24 cellular contexts compared by ENCODE assay signal in genomic region chr10:43294892-43295291, GRCh38. TPM values are rescaled to one million over a fixed set of nuclear protein-coding genes. Genes with fewer than 3 reads are reported as not detected.
DNase-seq lines count a peak whose midpoint lies in the region; ATAC-seq and TF ChIP-seq lines count a peak whose summit lies in the region.
"Had no signal": no experiment of that assay in that cellular context is flagged by ENCODE, and none has a peak within 500 bp of the region (broad histone marks: within the 10 kb centered on the region; RNA-seq: fewer than 3 reads in every experiment).

No MANE protein-coding gene starts in this region.

- no peak overlapping the region for H3K27ac ChIP-seq in SJCRH30
- H3K27ac ChIP-seq: ovary, PC-9 had no signal

- DNase-seq in activated naive CD4-positive, alpha-beta T cell treated with anti-CD3 and anti-CD28 coated beads, Interleukin-2, amount 10 ng/mL, durations not matched to agents 7 days and 5 days = no peak
- no peak for DNase-seq in activated naive CD4-positive, alpha-beta T cell treated with anti-CD3 and anti-CD28 coated beads, Interleukin-2, amount 50 U/mL, for 16 hours
- no peak for DNase-seq in Caco-2
- no peak for DNase-seq in activated T-helper 1 cell treated with anti-CD3 and anti-CD28 coated beads, Interleukin-12 subunit alpha, Interleukin-12 subunit beta, Interleukin-2, Interleukin-4 antibody, amounts not matched to agents 30 ng/mL and 10 ng/mL and 1 ng/mL, durations not matched to agents 14 hours and 24 hours and 36 hours (ENCODE audit: low spot score)
- no peak for DNase-seq in stimulated activated effector memory CD8-positive, alpha-beta T cell treated with anti-CD3 and anti-CD28 coated beads, Interleukin-12 subunit alpha, Interleukin-12 subunit beta, amount 100 ng/mL, for 72 hours (ENCODE audit: low spot score in 2 of 2)
- no peak for DNase-seq in SJCRH30
- DNase-seq: C1 segment of cervical spinal cord, caudate nucleus, endodermal cell, GOT3, HFFc6, Kasumi-1, left colon, NCI-H1417 treated with DMSO at 0.1 percent for 48 hours, NCI-H2029 treated with DMSO at 0.1 percent for 48 hours, NCI-H524 treated with DMSO at 0.1 percent for 48 hours, ovary, PC-9 had no signal

- no peak for ATAC-seq in stimulated activated effector memory CD8-positive, alpha-beta T cell treated with anti-CD3 and anti-CD28 coated beads, Interleukin-12 subunit alpha, Interleukin-12 subunit beta, amount 100 ng/mL, for 72 hours
- ATAC-seq in GM18873 (IDR thresholded peaks at IDR 0.05; ENCODE audit: low FRiP score, unreplicated experiment) (no peak), GM21737 (IDR thresholded peaks at IDR 0.05; ENCODE audit: unreplicated experiment) (no peak)
- ATAC-seq: left colon, WTC11 had no signal

- peak overlapping the region; percentile 88 for H3K27ac Mint-ChIP-seq in activated naive CD4-positive, alpha-beta T cell treated with anti-CD3 and anti-CD28 coated beads, Interleukin-2, amount 10 ng/mL, durations not matched to agents 7 days and 5 days
- peak overlapping the region; percentile 27 for H3K27ac Mint-ChIP-seq in Caco-2 (ENCODE audit: unreplicated experiment)
- H3K27ac Mint-ChIP-seq in activated T-helper 1 cell treated with anti-CD3 and anti-CD28 coated beads, Interleukin-12 subunit alpha, Interleukin-12 subunit beta, Interleukin-2, Interleukin-4 antibody, amounts not matched to agents 30 ng/mL and 10 ng/mL and 1 ng/mL, durations not matched to agents 14 hours and 24 hours and 36 hours = peak overlapping the region; percentile 21
- peak overlapping the region; percentile 92 for H3K27ac Mint-ChIP-seq in stimulated activated effector memory CD8-positive, alpha-beta T cell treated with anti-CD3 and anti-CD28 coated beads, Interleukin-12 subunit alpha, Interleukin-12 subunit beta, amount 100 ng/mL, for 72 hours
- H3K27ac Mint-ChIP-seq: endodermal cell, HFFc6, WTC11 had no signal

- H3K9me3 Mint-ChIP-seq in activated naive CD4-positive, alpha-beta T cell treated with anti-CD3 and anti-CD28 coated beads, Interleukin-2, amount 10 ng/mL, durations not matched to agents 7 days and 5 days = peaks cover 26% of the 10 kb centered on the region
- H3K9me3 Mint-ChIP-seq in Caco-2 (ENCODE audit: unreplicated experiment) = peaks cover 10% of the 10 kb centered on the region
- H3K9me3 Mint-ChIP-seq in activated T-helper 1 cell treated with anti-CD3 and anti-CD28 coated beads, Interleukin-12 subunit alpha, Interleukin-12 subunit beta, Interleukin-2, Interleukin-4 antibody, amounts not matched to agents 30 ng/mL and 10 ng/mL and 1 ng/mL, durations not matched to agents 14 hours and 24 hours and 36 hours = peaks cover 16% of the 10 kb centered on the region
- no peaks in the 10 kb centered on the region for H3K9me3 Mint-ChIP-seq in stimulated activated effector memory CD8-positive, alpha-beta T cell treated with anti-CD3 and anti-CD28 coated beads, Interleukin-12 subunit alpha, Interleukin-12 subunit beta, amount 100 ng/mL, for 72 hours
- H3K9me3 Mint-ChIP-seq: WTC11 had no signal

- H3K36me3 Mint-ChIP-seq in activated naive CD4-positive, alpha-beta T cell treated with anti-CD3 and anti-CD28 coated beads, Interleukin-2, amount 10 ng/mL, durations not matched to agents 7 days and 5 days = peaks cover 28% of the 10 kb centered on the region
- H3K36me3 Mint-ChIP-seq in Caco-2 (ENCODE audit: insufficient read depth, unreplicated experiment) = no peaks in the 10 kb centered on the region
- H3K36me3 Mint-ChIP-seq in activated T-helper 1 cell treated with anti-CD3 and anti-CD28 coated beads, Interleukin-12 subunit alpha, Interleukin-12 subunit beta, Interleukin-2, Interleukin-4 antibody, amounts not matched to agents 30 ng/mL and 10 ng/mL and 1 ng/mL, durations not matched to agents 14 hours and 24 hours and 36 hours (ENCODE audit: low read depth) = peaks cover 15% of the 10 kb centered on the region
- H3K36me3 Mint-ChIP-seq in stimulated activated effector memory CD8-positive, alpha-beta T cell treated with anti-CD3 and anti-CD28 coated beads, Interleukin-12 subunit alpha, Interleukin-12 subunit beta, amount 100 ng/mL, for 72 hours = no peaks in the 10 kb centered on the region
- H3K36me3 Mint-ChIP-seq: immature natural killer cell, WTC11 had no signal

- H3K9me3 ChIP-seq in Caco-2 (no peaks in the 10 kb centered on the region; the same call in 1 of the 2 replicates), SJCRH30 (replicated peaks) (no peaks in the 10 kb centered on the region)
- H3K9me3 ChIP-seq: mucosa of descending colon, ovary had no signal

- H3K4me3 ChIP-seq in Caco-2 (ENCODE audit: low read depth, low read length) (no peak overlapping the region), SJCRH30 (no peak overlapping the region)
- H3K4me3 ChIP-seq: mucosa of descending colon, ovary, PC-9 had no signal

- peaks cover 19% of the 10 kb centered on the region for H3K27me3 Mint-ChIP-seq in activated naive CD4-positive, alpha-beta T cell treated with anti-CD3 and anti-CD28 coated beads, Interleukin-2, amount 10 ng/mL, durations not matched to agents 7 days and 5 days
- H3K27me3 Mint-ChIP-seq in Caco-2 (ENCODE audit: insufficient read depth, unreplicated experiment) = peaks cover 2% of the 10 kb centered on the region
- peaks cover 6% of the 10 kb centered on the region for H3K27me3 Mint-ChIP-seq in activated T-helper 1 cell treated with anti-CD3 and anti-CD28 coated beads, Interleukin-12 subunit alpha, Interleukin-12 subunit beta, Interleukin-2, Interleukin-4 antibody, amounts not matched to agents 30 ng/mL and 10 ng/mL and 1 ng/mL, durations not matched to agents 14 hours and 24 hours and 36 hours (ENCODE audit: insufficient read depth)

- intact Hi-C loops in Caco-2 (cut with micrococcal nuclease; ENCODE audit: unreplicated experiment) = no loop called here
- intact Hi-C loops in activated T-helper 1 cell treated with anti-CD3 and anti-CD28 coated beads, Interleukin-12 subunit alpha, Interleukin-12 subunit beta, Interleukin-2, Interleukin-4 antibody, amounts not matched to agents 30 ng/mL and 10 ng/mL and 1 ng/mL, durations not matched to agents 14 hours and 24 hours and 36 hours (cut with micrococcal nuclease) = loop anchor here (5.0 kb wide), 2 partner anchors 102 to 173 kb away; no protein-coding TSS in a partner anchor

- H3K27me3 ChIP-seq in Caco-2 (replicated peaks; ENCODE audit: control insufficient read depth, insufficient read depth, low read length) (no peaks in the 10 kb centered on the region), SJCRH30 (no peaks in the 10 kb centered on the region)
- H3K27me3 ChIP-seq: ovary had no signal

- H3K36me3 ChIP-seq in Caco-2 (ENCODE audit: control insufficient read depth, insufficient read depth, low read length) (no peaks in the 10 kb centered on the region), SJCRH30 (no peaks in the 10 kb centered on the region)
- H3K36me3 ChIP-seq: ovary had no signal

- peak overlapping the region; percentile 24 for H3K4me3 Mint-ChIP-seq in activated naive CD4-positive, alpha-beta T cell treated with anti-CD3 and anti-CD28 coated beads, Interleukin-2, amount 10 ng/mL, durations not matched to agents 7 days and 5 days
- H3K4me3 Mint-ChIP-seq in Caco-2 (ENCODE audit: unreplicated experiment) = no peak overlapping the region
- no peak overlapping the region for H3K4me3 Mint-ChIP-seq in activated T-helper 1 cell treated with anti-CD3 and anti-CD28 coated beads, Interleukin-12 subunit alpha, Interleukin-12 subunit beta, Interleukin-2, Interleukin-4 antibody, amounts not matched to agents 30 ng/mL and 10 ng/mL and 1 ng/mL, durations not matched to agents 14 hours and 24 hours and 36 hours
- H3K4me3 Mint-ChIP-seq in stimulated activated effector memory CD8-positive, alpha-beta T cell treated with anti-CD3 and anti-CD28 coated beads, Interleukin-12 subunit alpha, Interleukin-12 subunit beta, amount 100 ng/mL, for 72 hours = peak overlapping the region; percentile 21
- H3K4me3 Mint-ChIP-seq: endodermal cell, HFFc6, WTC11 had no signal

- TF ChIP-seq CTCF in Caco-2 (IDR thresholded peaks at IDR 0.05; ENCODE audit: insufficient read depth in 1 of 2, low read depth in 1 of 2, low read length in 1 of 2, severe bottlenecking in 1 of 2, unreplicated experiment in 1 of 2) = no peak

- POLR2A ChIA-PET in Caco-2 (lab: Charles Lee) = interaction anchor here (0.6 kb wide), 1 partner anchor 153 kb away, joined by 5 read pairs; no protein-coding TSS in a partner anchor

- no TSS peak for BruUV-seq in Caco-2 (replicated peaks; lab: Mats Ljungman, UMichigan)

- CTCF ChIA-PET in activated naive CD4-positive, alpha-beta T cell treated with anti-CD3 and anti-CD28 coated beads, Interleukin-2, amount 10 ng/mL, durations not matched to agents 7 days and 5 days (lab: Charles Lee) = interaction anchor here (1.9 to 6.9 kb wide), 2 partner anchors 17 to 55 kb away, joined by 5 to 121 read pairs; no protein-coding TSS in a partner anchor
- CTCF ChIA-PET in Caco-2 (lab: Charles Lee) = interaction anchor here (0.5 to 1.3 kb wide), 3 partner anchors 10 to 118 kb away, joined by 3 to 5 read pairs (median 3); no protein-coding TSS in a partner anchor

- peaks cover 81% of the 10 kb centered on the region for H3K4me1 Mint-ChIP-seq in activated naive CD4-positive, alpha-beta T cell treated with anti-CD3 and anti-CD28 coated beads, Interleukin-2, amount 10 ng/mL, durations not matched to agents 7 days and 5 days
- H3K4me1 Mint-ChIP-seq in Caco-2 (ENCODE audit: low read depth, unreplicated experiment) = no peaks in the 10 kb centered on the region
- peaks cover 85% of the 10 kb centered on the region for H3K4me1 Mint-ChIP-seq in activated T-helper 1 cell treated with anti-CD3 and anti-CD28 coated beads, Interleukin-12 subunit alpha, Interleukin-12 subunit beta, Interleukin-2, Interleukin-4 antibody, amounts not matched to agents 30 ng/mL and 10 ng/mL and 1 ng/mL, durations not matched to agents 14 hours and 24 hours and 36 hours (ENCODE audit: low read depth)
- peaks cover 54% of the 10 kb centered on the region for H3K4me1 Mint-ChIP-seq in stimulated activated effector memory CD8-positive, alpha-beta T cell treated with anti-CD3 and anti-CD28 coated beads, Interleukin-12 subunit alpha, Interleukin-12 subunit beta, amount 100 ng/mL, for 72 hours
- H3K4me1 Mint-ChIP-seq: endodermal cell had no signal

- H3K4me1 ChIP-seq in Caco-2 = 0 out of 2 replicates have a peak, but pooled peaks cover 4% of the 10 kb centered on the region
- H3K4me1 ChIP-seq in SJCRH30 = peaks cover 7% of the 10 kb centered on the region; the same call in 1 of the 2 replicates

RNA-seq across cellular contexts. Expression of gene RASGEF1A, which starts 28.0 kb away (rescaled TPM):
- 0.57 and 0.65 TPM in 2 replicates for total RNA-seq in Caco-2 (2022)
- total RNA-seq in activated T-helper 1 cell treated with anti-CD3 and anti-CD28 coated beads, Interleukin-12 subunit alpha, Interleukin-12 subunit beta, Interleukin-2, Interleukin-4 antibody, amounts not matched to agents 30 ng/mL and 10 ng/mL and 1 ng/mL, durations not matched to agents 14 hours and 24 hours and 36 hours = 0.78 and 2.0 TPM in 2 replicates
- total RNA-seq in SJCRH30 (2014; rRNA removed; shearing (Covaris generic)) = not detected in 2 replicates
- total RNA-seq: Daoy, HFFc6 had no signal

Comparison
In these comparisons a context has a peak if more than half of its experiments do, and no peak if none do; other contexts are left out.
1. H3K27ac Mint-ChIP-seq: peak in every context shown above with its lines; median percentile 92 in stimulated activated effector memory CD8-positive, alpha-beta T cell treated with anti-CD3 and anti-CD28 coated beads, Interleukin-12 subunit alpha, Interleukin-12 subunit beta, amount 100 ng/mL, for 72 hours; 88 in activated naive CD4-positive, alpha-beta T cell treated with anti-CD3 and anti-CD28 coated beads, Interleukin-2, amount 10 ng/mL, durations not matched to agents 7 days and 5 days; 27 in Caco-2; 21 in activated T-helper 1 cell treated with anti-CD3 and anti-CD28 coated beads, Interleukin-12 subunit alpha, Interleukin-12 subunit beta, Interleukin-2, Interleukin-4 antibody, amounts not matched to agents 30 ng/mL and 10 ng/mL and 1 ng/mL, durations not matched to agents 14 hours and 24 hours and 36 hours.
2. H3K4me3 Mint-ChIP-seq: peak in activated naive CD4-positive, alpha-beta T cell treated with anti-CD3 and anti-CD28 coated beads, Interleukin-2, amount 10 ng/mL, durations not matched to agents 7 days and 5 days (single experiment) and stimulated activated effector memory CD8-positive, alpha-beta T cell treated with anti-CD3 and anti-CD28 coated beads, Interleukin-12 subunit alpha, Interleukin-12 subunit beta, amount 100 ng/mL, for 72 hours (single experiment); none in Caco-2 (single experiment) and activated T-helper 1 cell treated with anti-CD3 and anti-CD28 coated beads, Interleukin-12 subunit alpha, Interleukin-12 subunit beta, Interleukin-2, Interleukin-4 antibody, amounts not matched to agents 30 ng/mL and 10 ng/mL and 1 ng/mL, durations not matched to agents 14 hours and 24 hours and 36 hours (single experiment).